8 cellular contexts compared by ENCODE assay signal in the genomic region with DNA sequence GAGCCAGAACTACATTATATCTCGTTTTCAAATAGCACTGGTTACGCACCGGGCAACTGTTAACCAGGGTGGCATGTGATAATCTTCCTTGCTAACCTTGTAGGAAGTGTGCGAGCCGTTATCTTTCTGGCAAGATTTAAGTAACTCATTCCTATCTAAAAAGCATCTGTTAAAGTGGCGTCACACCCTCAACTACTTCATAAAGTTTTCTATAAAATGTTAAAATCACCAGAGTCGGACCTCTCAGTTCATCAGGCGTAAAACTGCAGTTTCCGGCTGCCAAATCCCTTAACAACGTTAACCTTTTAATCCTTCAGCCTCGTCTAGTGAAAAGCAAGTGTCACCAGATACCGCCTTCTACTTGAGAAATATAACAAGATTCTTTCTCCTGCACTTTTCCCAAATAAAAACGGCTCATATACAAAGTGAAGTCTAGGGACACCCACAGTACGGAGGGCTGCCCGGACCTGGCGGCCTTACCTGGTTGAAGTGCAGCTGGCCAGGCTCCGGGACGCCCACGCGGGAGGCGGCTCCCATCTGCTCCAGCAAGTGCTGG. TPM values are rescaled to one million over a fixed set of nuclear protein-coding genes. Genes with fewer than 3 reads are reported as not detected.
DNase-seq lines count a peak whose midpoint lies in the region; ATAC-seq and TF ChIP-seq lines count a peak whose summit lies in the region.

No MANE protein-coding gene starts in this region.

- peaks cover 6 to 18% (median 16%) of the 10 kb centered on the region in 3 donors for H3K4me1 Mint-ChIP-seq in IgD-negative memory B cell
- H3K4me1 Mint-ChIP-seq in activated CD8-positive, alpha-beta T cell treated with anti-CD3 and anti-CD28 coated beads for 36 hours (ENCODE audit: low read depth), result peaks cover 52% of the 10 kb centered on the region

- in situ Hi-C loops in gastrocnemius medialis (cut with MboI; ENCODE audit: low sequenced_read_pairs in 4 of 4), result no loop called here

- H3K27me3 ChIP-seq in foreskin keratinocyte (no peaks in the 10 kb centered on the region), gastrocnemius medialis (peaks cover 0 to 5% (median 0%) of the 10 kb centered on the region in 3 donors)

- peaks cover 6% of the 10 kb centered on the region for H3K36me3 Mint-ChIP-seq in IgD-negative memory B cell
- peaks cover 41% of the 10 kb centered on the region for H3K36me3 Mint-ChIP-seq in activated CD8-positive, alpha-beta T cell treated with anti-CD3 and anti-CD28 coated beads for 36 hours (ENCODE audit: low read depth)

- ATAC-seq in GM21576 (IDR thresholded peaks at IDR 0.05; ENCODE audit: unreplicated experiment) (peak; percentile 24), foreskin keratinocyte (peak; percentile 74), gastrocnemius medialis (no peak)
- peak; percentile 13 for ATAC-seq in activated CD8-positive, alpha-beta T cell treated with anti-CD3 and anti-CD28 coated beads for 36 hours

- CTCF ChIA-PET in activated CD8-positive, alpha-beta T cell treated with anti-CD3 and anti-CD28 coated beads for 36 hours (lab: Charles Lee), result interaction anchor here (1.1 to 2.7 kb wide), 3 partner anchors 8 to 87 kb away, joined by 3 to 13 read pairs (median 7); no protein-coding TSS in a partner anchor

- DNase-seq in DMS53 treated with DMSO at 0.1 percent for 48 hours (lab: John Stamatoyannopoulos, UW; ENCODE audit: unreplicated experiment) (peak; percentile 59), foreskin keratinocyte (peak in 1 of 2 donors; percentile 16), gastrocnemius medialis (no peak), C1 segment of cervical spinal cord (lab: John Stamatoyannopoulos, UW) (no peak), LoVo (ENCODE audit: low spot score) (no peak)
- peak; percentile 17 for DNase-seq in activated CD8-positive, alpha-beta T cell treated with anti-CD3 and anti-CD28 coated beads for 36 hours

- POLR2A ChIA-PET in activated CD8-positive, alpha-beta T cell treated with anti-CD3 and anti-CD28 coated beads for 36 hours (lab: Charles Lee), result interaction anchor here (0.6 to 2.3 kb wide), 7 partner anchors 13 to 733 kb away, joined by 3 to 12 read pairs (median 4); partner anchors contain the start of gene UBE2D3

- no peaks in the 10 kb centered on the region for H3K9me3 ChIP-seq in gastrocnemius medialis

- no peak for TF ChIP-seq POLR2A in gastrocnemius medialis (IDR thresholded peaks at IDR 0.05)

- H3K27me3 Mint-ChIP-seq in IgD-negative memory B cell, result peaks cover 4% of the 10 kb centered on the region
- H3K27me3 Mint-ChIP-seq in activated CD8-positive, alpha-beta T cell treated with anti-CD3 and anti-CD28 coated beads for 36 hours, result no peaks in the 10 kb centered on the region

- no peak for TF ChIP-seq CTCF in activated CD8-positive, alpha-beta T cell treated with anti-CD3 and anti-CD28 coated beads for 36 hours (IDR thresholded peaks at IDR 0.05)
- TF ChIP-seq CTCF in foreskin keratinocyte (conservative IDR thresholded peaks at IDR 0.05) (no peak), gastrocnemius medialis (IDR thresholded peaks at IDR 0.05 in 4 of 5, conservative IDR thresholded peaks at IDR 0.05 in 1 of 5) (no peak)

- H3K36me3 ChIP-seq in gastrocnemius medialis, result no peaks in the 10 kb centered on the region

- H3K4me1 ChIP-seq in foreskin keratinocyte, result no peaks in the 10 kb centered on the region
- H3K4me1 ChIP-seq in gastrocnemius medialis, result peaks cover 0 to 4% of the 10 kb centered on the region in 2 donors

- H3K27ac Mint-ChIP-seq in IgD-negative memory B cell, result peak overlapping the region in 2 of 3 donors; percentile 75 to 80
- peak overlapping the region; percentile 97 for H3K27ac Mint-ChIP-seq in activated CD8-positive, alpha-beta T cell treated with anti-CD3 and anti-CD28 coated beads for 36 hours

- peak overlapping the region; percentile 22 for H3K27ac ChIP-seq in foreskin keratinocyte
- H3K27ac ChIP-seq in gastrocnemius medialis, result peak overlapping the region; percentile 34 to 59 (median 54)

- H3K4me3 Mint-ChIP-seq in IgD-negative memory B cell, result peak overlapping the region; percentile 87 to 98 (median 93)
- peak overlapping the region; percentile 81 for H3K4me3 Mint-ChIP-seq in activated CD8-positive, alpha-beta T cell treated with anti-CD3 and anti-CD28 coated beads for 36 hours

- H3K9me3 Mint-ChIP-seq in IgD-negative memory B cell, result no peaks in the 10 kb centered on the region
- H3K9me3 Mint-ChIP-seq in activated CD8-positive, alpha-beta T cell treated with anti-CD3 and anti-CD28 coated beads for 36 hours, result no peaks in the 10 kb centered on the region

- intact Hi-C loops in activated CD8-positive, alpha-beta T cell treated with anti-CD3 and anti-CD28 coated beads for 36 hours (cut with micrococcal nuclease), result loop anchor here (2.0 to 10.0 kb wide), 3 partner anchors 87 to 731 kb away; partner anchors contain the start of gene SLC9B2
- intact Hi-C loops in gastrocnemius medialis (cut with DNase I; ENCODE audit: low total_unique reads), result no loop called here

- H3K4me3 ChIP-seq in gastrocnemius medialis, result peak overlapping the region; percentile 62 to 84 (median 64)

RNA-seq across cellular contexts. Expression of gene SLC39A8, which starts 1.2 kb away (rescaled TPM):
- 4.3 TPM for polyA plus RNA-seq in IgD-negative memory B cell
- total RNA-seq in activated CD8-positive, alpha-beta T cell treated with anti-CD3 and anti-CD28 coated beads for 36 hours, result 10 to 100 TPM; 60.2 to 61.6 TPM
- total RNA-seq in foreskin keratinocyte, result 6.5 and 10.2 TPM in 2 replicates
- 2.8 and 5.7 TPM in 2 replicates for polyA plus RNA-seq in foreskin keratinocyte
- 1 to 10 TPM; 1.2 to 1.8 (median 1.7) TPM for total RNA-seq in gastrocnemius medialis

Comparison
In these comparisons a context has a peak if more than half of its experiments do, and no peak if none do; other contexts are left out.
1. DNase-seq: peak in DMS53 treated with DMSO at 0.1 percent for 48 hours (single experiment) and activated CD8-positive, alpha-beta T cell treated with anti-CD3 and anti-CD28 coated beads for 36 hours (single experiment); none in gastrocnemius medialis (0 of 2), C1 segment of cervical spinal cord (0 of 14) and LoVo (single experiment).
2. ATAC-seq: peak in GM21576 (single experiment), activated CD8-positive, alpha-beta T cell treated with anti-CD3 and anti-CD28 coated beads for 36 hours (single experiment) and foreskin keratinocyte (single experiment); none in gastrocnemius medialis (0 of 2).